15 cellular contexts compared by ENCODE assay signal in the genomic region with DNA sequence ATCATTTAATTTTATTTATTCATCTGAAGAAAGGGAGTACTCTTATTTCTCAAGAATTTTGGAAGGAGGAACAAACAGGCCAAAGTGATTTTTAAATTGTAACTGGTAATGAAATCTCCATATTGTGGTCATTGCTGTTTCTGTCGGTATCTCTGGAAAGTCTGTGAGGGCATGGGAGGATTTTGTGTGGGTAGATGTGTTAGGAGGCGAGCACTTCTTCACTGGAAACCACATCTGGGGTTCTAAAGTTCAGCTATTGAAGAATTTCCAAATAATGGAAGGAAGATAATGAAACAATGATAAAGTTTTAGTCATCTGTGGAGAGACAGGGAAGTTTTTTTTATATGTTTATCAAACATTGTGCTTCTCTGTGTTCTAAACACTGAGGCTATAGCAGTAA. TPM values are rescaled to one million over a fixed set of nuclear protein-coding genes. Genes with fewer than 3 reads are reported as not detected.
DNase-seq lines count a peak whose midpoint lies in the region; ATAC-seq lines count a peak whose summit lies in the region.
"Had no signal": no experiment of that assay in that cellular context is flagged by ENCODE, and none has a peak within 500 bp of the region (broad histone marks: within the 10 kb centered on the region; RNA-seq: fewer than 3 reads in every experiment).

No MANE protein-coding gene starts in this region.

- intact Hi-C loops in activated CD4-positive, alpha-beta T cell treated with anti-CD3 and anti-CD28 coated beads for 36 hours (cut with DNase I, micrococcal nuclease) = no loop called here

- DNase-seq in activated CD4-positive, alpha-beta T cell treated with anti-CD3 and anti-CD28 coated beads for 36 hours = no peak
- DNase-seq in activated CD4-positive, alpha-beta T cell treated with anti-CD3 and anti-CD28 coated beads for 1 hour = no peak
- DNase-seq in stimulated activated naive CD8-positive, alpha-beta T cell treated with anti-CD3 and anti-CD28 coated beads, Interleukin-15, Interleukin-2, amounts not matched to agents 100 U/mL and 50 U/mL, for 24 hours = no peak
- DNase-seq in globus pallidus (ENCODE audit: low spot score) = no peak
- DNase-seq in OCI-M2 (lab: John Stamatoyannopoulos, UW; ENCODE audit: unreplicated experiment) = no peak
- DNase-seq in foreskin melanocyte = no peak
- DNase-seq: activated naive CD4-positive, alpha-beta T cell treated with anti-CD3 and anti-CD28 coated beads, Interleukin-2, amount 10 ng/mL, durations not matched to agents 7 days and 5 days; cerebellar nuclear complex; erythroblast; NCI-H2081; nucleus accumbens had no signal

- H3K27ac Mint-ChIP-seq in activated CD4-positive, alpha-beta T cell treated with anti-CD3 and anti-CD28 coated beads for 36 hours = no peak overlapping the region
- H3K27ac Mint-ChIP-seq: activated naive CD4-positive, alpha-beta T cell treated with anti-CD3 and anti-CD28 coated beads, Interleukin-2, amount 10 ng/mL, durations not matched to agents 7 days and 5 days had no signal

- CTCF ChIA-PET in activated CD4-positive, alpha-beta T cell treated with anti-CD3 and anti-CD28 coated beads for 36 hours (lab: Charles Lee) = no interaction called here

- peaks cover 14% of the 10 kb centered on the region for H3K36me3 Mint-ChIP-seq in activated CD4-positive, alpha-beta T cell treated with anti-CD3 and anti-CD28 coated beads for 36 hours (ENCODE audit: low read depth)

- H3K27me3 Mint-ChIP-seq in activated CD4-positive, alpha-beta T cell treated with anti-CD3 and anti-CD28 coated beads for 36 hours = no peaks in the 10 kb centered on the region
- H3K27me3 Mint-ChIP-seq: activated naive CD4-positive, alpha-beta T cell treated with anti-CD3 and anti-CD28 coated beads, Interleukin-2, amount 10 ng/mL, durations not matched to agents 7 days and 5 days had no signal

- H3K9me3 Mint-ChIP-seq in activated CD4-positive, alpha-beta T cell treated with anti-CD3 and anti-CD28 coated beads for 36 hours (ENCODE audit: low read depth) = peaks cover 4% of the 10 kb centered on the region
- H3K9me3 Mint-ChIP-seq: activated naive CD4-positive, alpha-beta T cell treated with anti-CD3 and anti-CD28 coated beads, Interleukin-2, amount 10 ng/mL, durations not matched to agents 7 days and 5 days had no signal

- POLR2A ChIA-PET in activated CD4-positive, alpha-beta T cell treated with anti-CD3 and anti-CD28 coated beads for 36 hours (lab: Charles Lee) = no interaction called here

- no peak overlapping the region for H3K4me3 Mint-ChIP-seq in activated CD4-positive, alpha-beta T cell treated with anti-CD3 and anti-CD28 coated beads for 36 hours
- H3K4me3 Mint-ChIP-seq: activated naive CD4-positive, alpha-beta T cell treated with anti-CD3 and anti-CD28 coated beads, Interleukin-2, amount 10 ng/mL, durations not matched to agents 7 days and 5 days had no signal

- ATAC-seq in activated CD4-positive, alpha-beta T cell treated with anti-CD3 and anti-CD28 coated beads for 36 hours = peak; percentile 30
- peak; percentile 9 for ATAC-seq in HG02571 (IDR thresholded peaks at IDR 0.05; ENCODE audit: unreplicated experiment)
- ATAC-seq in HG03571 (IDR thresholded peaks at IDR 0.05; ENCODE audit: unreplicated experiment) = peak; percentile 22
- ATAC-seq in stimulated activated naive CD8-positive, alpha-beta T cell treated with anti-CD3 and anti-CD28 coated beads, Interleukin-15, Interleukin-2, amounts not matched to agents 100 U/mL and 50 U/mL, for 24 hours = peak; percentile 74

- peaks cover 30% of the 10 kb centered on the region for H3K4me1 Mint-ChIP-seq in activated CD4-positive, alpha-beta T cell treated with anti-CD3 and anti-CD28 coated beads for 36 hours

RNA-seq across cellular contexts. Expression of gene TRIM34, which starts 6.6 kb away (rescaled TPM):
- total RNA-seq in activated CD4-positive, alpha-beta T cell treated with anti-CD3 and anti-CD28 coated beads for 36 hours = 10 to 100 TPM; 10.4 to 11.8 TPM

RNA-seq across cellular contexts. Expression of gene TRIM6, which starts 35.0 kb away (rescaled TPM):
- total RNA-seq in activated CD4-positive, alpha-beta T cell treated with anti-CD3 and anti-CD28 coated beads for 36 hours = under 1 TPM; 0.75 to 0.76 TPM

RNA-seq across cellular contexts. Expression of gene OR52B6, which starts 50.7 kb away (rescaled TPM):
- total RNA-seq in activated CD4-positive, alpha-beta T cell treated with anti-CD3 and anti-CD28 coated beads for 36 hours = not detected
- total RNA-seq: A172; T-helper 1 cell treated with Interleukin-12 subunit alpha and Interleukin-12 subunit beta and Interleukin-4 antibody, amounts not matched to agents 30 ng/mL and 1 ng/mL, for 36 hours had no signal

RNA-seq across cellular contexts. Expression of gene TRIM5, which starts 53.4 kb away (rescaled TPM):
- total RNA-seq in activated CD4-positive, alpha-beta T cell treated with anti-CD3 and anti-CD28 coated beads for 36 hours = 10 to 100 TPM; 16.4 to 17.9 TPM

RNA-seq across cellular contexts. Expression of gene TRIM22, which starts 58.2 kb away (rescaled TPM):
- 100 to 1,000 TPM in 1 of 2 experiments, 10 to 100 TPM in 1; 73.4 to 101 TPM for total RNA-seq in activated CD4-positive, alpha-beta T cell treated with anti-CD3 and anti-CD28 coated beads for 36 hours

Comparison
In these comparisons a context has a peak if more than half of its experiments do, and no peak if none do; other contexts are left out.
1. ATAC-seq: peak in every context shown above with its lines; median percentile 74 in stimulated activated naive CD8-positive, alpha-beta T cell treated with anti-CD3 and anti-CD28 coated beads, Interleukin-15, Interleukin-2, amounts not matched to agents 100 U/mL and 50 U/mL, for 24 hours; 30 in activated CD4-positive, alpha-beta T cell treated with anti-CD3 and anti-CD28 coated beads for 36 hours; 22 in HG03571; 9 in HG02571.